1 cellular context compared by ENCODE assay signal in the genomic region with DNA sequence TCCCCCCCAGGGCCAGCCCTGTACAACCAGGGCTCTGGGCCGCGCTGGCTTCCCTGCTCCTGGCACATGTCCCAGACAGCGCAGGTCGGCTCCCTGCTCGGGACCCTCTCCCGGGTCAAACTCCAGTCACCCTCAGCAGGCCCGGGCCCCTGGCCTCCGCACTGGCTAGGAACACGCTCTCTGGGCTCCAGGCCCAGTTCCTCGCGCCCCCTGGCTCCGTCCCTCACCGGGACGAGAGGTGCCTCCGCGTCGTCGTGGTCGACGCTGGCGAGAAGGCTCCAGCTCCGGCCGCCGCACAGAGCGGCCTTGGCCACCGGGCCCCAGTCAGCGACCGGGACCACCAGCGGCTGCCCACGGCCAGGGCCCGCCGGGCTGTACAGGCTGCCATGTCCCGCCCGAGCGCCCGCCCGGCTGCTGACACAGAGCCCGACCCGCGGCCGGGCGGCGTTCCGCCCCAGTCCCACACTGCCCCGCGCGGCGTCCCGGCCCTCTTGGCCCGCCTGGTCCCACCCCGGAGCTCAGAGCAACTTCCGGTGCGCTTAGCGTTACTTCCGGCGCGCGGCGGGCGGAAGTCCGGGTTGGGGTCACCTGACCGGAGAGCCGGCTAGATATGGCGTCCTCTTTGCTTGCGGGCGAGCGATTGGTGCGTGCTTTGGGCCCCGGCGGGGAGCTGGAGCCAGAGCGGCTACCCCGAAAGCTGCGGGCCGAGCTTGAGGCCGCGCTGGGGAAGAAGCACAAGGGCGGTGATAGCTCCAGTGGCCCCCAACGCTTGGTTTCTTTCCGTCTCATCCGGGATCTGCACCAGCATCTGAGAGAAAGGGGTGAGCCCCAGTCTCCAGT.
TF ChIP-seq lines count a peak whose summit lies in the region.

A gene with protein sequence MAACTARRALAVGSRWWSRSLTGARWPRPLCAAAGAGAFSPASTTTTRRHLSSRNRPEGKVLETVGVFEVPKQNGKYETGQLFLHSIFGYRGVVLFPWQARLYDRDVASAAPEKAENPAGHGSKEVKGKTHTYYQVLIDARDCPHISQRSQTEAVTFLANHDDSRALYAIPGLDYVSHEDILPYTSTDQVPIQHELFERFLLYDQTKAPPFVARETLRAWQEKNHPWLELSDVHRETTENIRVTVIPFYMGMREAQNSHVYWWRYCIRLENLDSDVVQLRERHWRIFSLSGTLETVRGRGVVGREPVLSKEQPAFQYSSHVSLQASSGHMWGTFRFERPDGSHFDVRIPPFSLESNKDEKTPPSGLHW (minus strand): TSS at position 467 of the 840 bp plus-strand sequence. CDS start 79 bp downstream, at position 388.

TF ChIP-seq in WTC11, 78 proteins besides CTCF, POLR2A, EP300 and RAD21 (continued from another document):
- TF ChIP-seq ETV6 (CRISPR knock-in tag; IDR thresholded peaks at IDR 0.05) = peak; percentile 47; the same call in 1 of the 2 replicates
- TF ChIP-seq FOXP1 (CRISPR knock-in tag; IDR thresholded peaks at IDR 0.05; ENCODE audit: borderline replicate concordance) = 0 out of 2 replicates have a peak, but pooled peaks have one; percentile 37
- no peak for TF ChIP-seq KAT7 (CRISPR knock-in tag; IDR thresholded peaks at IDR 0.05; ENCODE audit: borderline replicate concordance)
- TF ChIP-seq SP1 (CRISPR knock-in tag; conservative IDR thresholded peaks at IDR 0.05) = peak; percentile 93
- TF ChIP-seq, protein P1, sequence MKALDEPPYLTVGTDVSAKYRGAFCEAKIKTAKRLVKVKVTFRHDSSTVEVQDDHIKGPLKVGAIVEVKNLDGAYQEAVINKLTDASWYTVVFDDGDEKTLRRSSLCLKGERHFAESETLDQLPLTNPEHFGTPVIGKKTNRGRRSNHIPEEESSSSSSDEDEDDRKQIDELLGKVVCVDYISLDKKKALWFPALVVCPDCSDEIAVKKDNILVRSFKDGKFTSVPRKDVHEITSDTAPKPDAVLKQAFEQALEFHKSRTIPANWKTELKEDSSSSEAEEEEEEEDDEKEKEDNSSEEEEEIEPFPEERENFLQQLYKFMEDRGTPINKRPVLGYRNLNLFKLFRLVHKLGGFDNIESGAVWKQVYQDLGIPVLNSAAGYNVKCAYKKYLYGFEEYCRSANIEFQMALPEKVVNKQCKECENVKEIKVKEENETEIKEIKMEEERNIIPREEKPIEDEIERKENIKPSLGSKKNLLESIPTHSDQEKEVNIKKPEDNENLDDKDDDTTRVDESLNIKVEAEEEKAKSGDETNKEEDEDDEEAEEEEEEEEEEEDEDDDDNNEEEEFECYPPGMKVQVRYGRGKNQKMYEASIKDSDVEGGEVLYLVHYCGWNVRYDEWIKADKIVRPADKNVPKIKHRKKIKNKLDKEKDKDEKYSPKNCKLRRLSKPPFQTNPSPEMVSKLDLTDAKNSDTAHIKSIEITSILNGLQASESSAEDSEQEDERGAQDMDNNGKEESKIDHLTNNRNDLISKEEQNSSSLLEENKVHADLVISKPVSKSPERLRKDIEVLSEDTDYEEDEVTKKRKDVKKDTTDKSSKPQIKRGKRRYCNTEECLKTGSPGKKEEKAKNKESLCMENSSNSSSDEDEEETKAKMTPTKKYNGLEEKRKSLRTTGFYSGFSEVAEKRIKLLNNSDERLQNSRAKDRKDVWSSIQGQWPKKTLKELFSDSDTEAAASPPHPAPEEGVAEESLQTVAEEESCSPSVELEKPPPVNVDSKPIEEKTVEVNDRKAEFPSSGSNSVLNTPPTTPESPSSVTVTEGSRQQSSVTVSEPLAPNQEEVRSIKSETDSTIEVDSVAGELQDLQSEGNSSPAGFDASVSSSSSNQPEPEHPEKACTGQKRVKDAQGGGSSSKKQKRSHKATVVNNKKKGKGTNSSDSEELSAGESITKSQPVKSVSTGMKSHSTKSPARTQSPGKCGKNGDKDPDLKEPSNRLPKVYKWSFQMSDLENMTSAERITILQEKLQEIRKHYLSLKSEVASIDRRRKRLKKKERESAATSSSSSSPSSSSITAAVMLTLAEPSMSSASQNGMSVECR (CRISPR knock-in tag; IDR thresholded peaks at IDR 0.05; ENCODE audit: borderline replicate concordance) = no peak; the same call in 1 of the 2 replicates
- TF ChIP-seq, protein P2, sequence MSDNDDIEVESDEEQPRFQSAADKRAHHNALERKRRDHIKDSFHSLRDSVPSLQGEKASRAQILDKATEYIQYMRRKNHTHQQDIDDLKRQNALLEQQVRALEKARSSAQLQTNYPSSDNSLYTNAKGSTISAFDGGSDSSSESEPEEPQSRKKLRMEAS (CRISPR knock-in tag; IDR thresholded peaks at IDR 0.05) = peak; percentile 69; the same call in 1 of the 2 replicates
- 0 out of 2 replicates have a peak, but pooled peaks have one; percentile 38 for TF ChIP-seq ELF4 (CRISPR knock-in tag; IDR thresholded peaks at IDR 0.05; ENCODE audit: low read depth)
- TF ChIP-seq ZNF232 (CRISPR knock-in tag; IDR thresholded peaks at IDR 0.05) = peak; percentile 69; the same call in 1 of the 2 replicates
- TF ChIP-seq FOXJ3 (CRISPR knock-in tag; IDR thresholded peaks at IDR 0.05; ENCODE audit: borderline replicate concordance) = no peak
- TF ChIP-seq ESRRA (CRISPR knock-in tag; IDR thresholded peaks at IDR 0.05; ENCODE audit: borderline replicate concordance) = peak; percentile 87
- 0 out of 2 replicates have a peak, but pooled peaks have one; percentile 20 for TF ChIP-seq NR3C1 (CRISPR knock-in tag; conservative IDR thresholded peaks at IDR 0.05; ENCODE audit: low read depth)
- TF ChIP-seq CBFB (CRISPR knock-in tag; IDR thresholded peaks at IDR 0.05; ENCODE audit: low read depth) = no peak
